In the genomic region with DNA sequence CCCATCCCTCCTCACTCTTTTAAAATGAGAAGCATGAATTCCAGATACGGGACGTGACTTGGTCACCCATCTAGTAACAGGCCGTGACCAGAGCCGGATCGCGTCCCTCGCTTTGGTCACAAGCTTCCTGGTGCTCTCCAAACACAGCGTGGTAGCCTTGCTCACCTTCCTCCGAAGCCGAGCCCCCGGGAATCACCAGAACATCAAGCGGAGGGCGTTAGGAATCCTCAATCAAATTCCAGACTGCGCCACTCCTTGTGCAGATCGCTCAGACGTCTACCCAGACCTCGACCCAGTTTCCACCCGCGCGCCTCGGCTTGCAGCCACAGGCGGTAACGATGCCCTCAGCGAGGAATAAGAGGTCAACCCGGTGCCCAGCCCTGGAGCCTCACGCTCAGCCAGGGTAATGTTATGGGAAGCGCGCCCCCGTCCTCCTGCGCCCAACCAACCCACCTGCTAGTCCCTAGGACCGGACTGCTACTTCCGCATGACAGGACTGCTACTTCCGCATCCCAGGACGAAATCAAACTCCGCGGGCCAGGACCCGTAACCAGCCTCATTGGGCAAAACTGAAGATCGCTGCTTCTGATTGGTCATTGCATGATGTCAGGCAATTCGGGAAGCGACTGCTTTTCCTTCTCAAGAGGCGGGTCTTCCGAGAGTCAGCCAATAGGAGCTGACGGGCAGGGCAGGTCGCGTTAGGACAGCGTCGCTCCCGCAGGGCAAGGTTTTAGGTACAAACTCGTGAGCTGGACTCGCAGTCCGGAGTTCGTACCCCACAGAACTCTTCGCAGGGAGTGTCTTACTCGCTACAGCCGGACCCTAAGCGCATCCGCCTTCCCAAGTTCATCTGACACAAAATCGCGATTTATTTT, we compare ENCODE assay signal across 1 cellular context.
A peak's percentile ranks its signal among the peaks of the same experiment; 100 is the strongest.
TF ChIP-seq lines count a peak whose summit lies in the region.

A gene (minus strand): TSS at position 501 of the 875 bp plus-strand sequence. CDS start 1,212 bp downstream, outside the sequence.

TF ChIP-seq in GM12878, 131 proteins besides CTCF, POLR2A, EP300 and RAD21 (continued from another document and continues in another):
- TF ChIP-seq, protein P1, sequence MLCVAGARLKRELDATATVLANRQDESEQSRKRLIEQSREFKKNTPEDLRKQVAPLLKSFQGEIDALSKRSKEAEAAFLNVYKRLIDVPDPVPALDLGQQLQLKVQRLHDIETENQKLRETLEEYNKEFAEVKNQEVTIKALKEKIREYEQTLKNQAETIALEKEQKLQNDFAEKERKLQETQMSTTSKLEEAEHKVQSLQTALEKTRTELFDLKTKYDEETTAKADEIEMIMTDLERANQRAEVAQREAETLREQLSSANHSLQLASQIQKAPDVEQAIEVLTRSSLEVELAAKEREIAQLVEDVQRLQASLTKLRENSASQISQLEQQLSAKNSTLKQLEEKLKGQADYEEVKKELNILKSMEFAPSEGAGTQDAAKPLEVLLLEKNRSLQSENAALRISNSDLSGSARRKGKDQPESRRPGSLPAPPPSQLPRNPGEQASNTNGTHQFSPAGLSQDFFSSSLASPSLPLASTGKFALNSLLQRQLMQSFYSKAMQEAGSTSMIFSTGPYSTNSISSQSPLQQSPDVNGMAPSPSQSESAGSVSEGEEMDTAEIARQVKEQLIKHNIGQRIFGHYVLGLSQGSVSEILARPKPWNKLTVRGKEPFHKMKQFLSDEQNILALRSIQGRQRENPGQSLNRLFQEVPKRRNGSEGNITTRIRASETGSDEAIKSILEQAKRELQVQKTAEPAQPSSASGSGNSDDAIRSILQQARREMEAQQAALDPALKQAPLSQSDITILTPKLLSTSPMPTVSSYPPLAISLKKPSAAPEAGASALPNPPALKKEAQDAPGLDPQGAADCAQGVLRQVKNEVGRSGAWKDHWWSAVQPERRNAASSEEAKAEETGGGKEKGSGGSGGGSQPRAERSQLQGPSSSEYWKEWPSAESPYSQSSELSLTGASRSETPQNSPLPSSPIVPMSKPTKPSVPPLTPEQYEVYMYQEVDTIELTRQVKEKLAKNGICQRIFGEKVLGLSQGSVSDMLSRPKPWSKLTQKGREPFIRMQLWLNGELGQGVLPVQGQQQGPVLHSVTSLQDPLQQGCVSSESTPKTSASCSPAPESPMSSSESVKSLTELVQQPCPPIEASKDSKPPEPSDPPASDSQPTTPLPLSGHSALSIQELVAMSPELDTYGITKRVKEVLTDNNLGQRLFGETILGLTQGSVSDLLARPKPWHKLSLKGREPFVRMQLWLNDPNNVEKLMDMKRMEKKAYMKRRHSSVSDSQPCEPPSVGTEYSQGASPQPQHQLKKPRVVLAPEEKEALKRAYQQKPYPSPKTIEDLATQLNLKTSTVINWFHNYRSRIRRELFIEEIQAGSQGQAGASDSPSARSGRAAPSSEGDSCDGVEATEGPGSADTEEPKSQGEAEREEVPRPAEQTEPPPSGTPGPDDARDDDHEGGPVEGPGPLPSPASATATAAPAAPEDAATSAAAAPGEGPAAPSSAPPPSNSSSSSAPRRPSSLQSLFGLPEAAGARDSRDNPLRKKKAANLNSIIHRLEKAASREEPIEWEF (IDR thresholded peaks at IDR 0.05; ENCODE audit: insufficient replicate concordance, low read depth, low read length) = peak; percentile 76
- TF ChIP-seq SUZ12 (IDR thresholded peaks at IDR 0.05; ENCODE audit: unreplicated experiment) = no peak
- peak; percentile 26; the same call in 1 of the 2 replicates for TF ChIP-seq TCF12 (IDR thresholded peaks at IDR 0.05; ENCODE audit: low read depth, low read length)
- TF ChIP-seq ZNF207 (IDR thresholded peaks at IDR 0.05; ENCODE audit: borderline replicate concordance) = peak; percentile 69; the same call in 1 of the 2 replicates
- peak; percentile 91 for TF ChIP-seq FOXM1 (IDR thresholded peaks at IDR 0.05; ENCODE audit: low read depth, low read length)
- peak; percentile 41; the same call in 1 of the 2 replicates for TF ChIP-seq TCF3 (IDR thresholded peaks at IDR 0.05; ENCODE audit: borderline replicate concordance, insufficient read depth, low read depth, low read length)
- TF ChIP-seq EED (IDR thresholded peaks at IDR 0.05; ENCODE audit: low read depth) = no peak
- no peak for TF ChIP-seq NFXL1 (IDR thresholded peaks at IDR 0.05; ENCODE audit: borderline replicate concordance)
- peak; percentile 95 for TF ChIP-seq CREM (IDR thresholded peaks at IDR 0.05; ENCODE audit: low read depth)
- TF ChIP-seq, protein P2, sequence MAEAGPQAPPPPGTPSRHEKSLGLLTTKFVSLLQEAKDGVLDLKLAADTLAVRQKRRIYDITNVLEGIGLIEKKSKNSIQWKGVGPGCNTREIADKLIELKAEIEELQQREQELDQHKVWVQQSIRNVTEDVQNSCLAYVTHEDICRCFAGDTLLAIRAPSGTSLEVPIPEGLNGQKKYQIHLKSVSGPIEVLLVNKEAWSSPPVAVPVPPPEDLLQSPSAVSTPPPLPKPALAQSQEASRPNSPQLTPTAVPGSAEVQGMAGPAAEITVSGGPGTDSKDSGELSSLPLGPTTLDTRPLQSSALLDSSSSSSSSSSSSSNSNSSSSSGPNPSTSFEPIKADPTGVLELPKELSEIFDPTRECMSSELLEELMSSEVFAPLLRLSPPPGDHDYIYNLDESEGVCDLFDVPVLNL (IDR thresholded peaks at IDR 0.05; ENCODE audit: low read depth, low read length) = peak; percentile 100
- TF ChIP-seq STAT1 (conservative IDR thresholded peaks at IDR 0.05) = peak; percentile 59; the same call in 1 of the 2 replicates
- TF ChIP-seq, protein P3, sequence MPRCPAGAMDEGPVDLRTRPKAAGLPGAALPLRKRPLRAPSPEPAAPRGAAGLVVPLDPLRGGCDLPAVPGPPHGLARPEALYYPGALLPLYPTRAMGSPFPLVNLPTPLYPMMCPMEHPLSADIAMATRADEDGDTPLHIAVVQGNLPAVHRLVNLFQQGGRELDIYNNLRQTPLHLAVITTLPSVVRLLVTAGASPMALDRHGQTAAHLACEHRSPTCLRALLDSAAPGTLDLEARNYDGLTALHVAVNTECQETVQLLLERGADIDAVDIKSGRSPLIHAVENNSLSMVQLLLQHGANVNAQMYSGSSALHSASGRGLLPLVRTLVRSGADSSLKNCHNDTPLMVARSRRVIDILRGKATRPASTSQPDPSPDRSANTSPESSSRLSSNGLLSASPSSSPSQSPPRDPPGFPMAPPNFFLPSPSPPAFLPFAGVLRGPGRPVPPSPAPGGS (IDR thresholded peaks at IDR 0.05; ENCODE audit: borderline replicate concordance, insufficient read depth, low read depth, low read length, poor library complexity, severe bottlenecking) = peak; percentile 91
- TF ChIP-seq BCL11A (IDR thresholded peaks at IDR 0.05; ENCODE audit: low read depth, low read length) = no peak
- TF ChIP-seq NFIC (IDR thresholded peaks at IDR 0.05; ENCODE audit: low read depth, low read length) = peak; percentile 24; the same call in 1 of the 2 replicates
- peak in 1 of 2 experiments; percentile 53; a peak in 1 of 3 replicates for TF ChIP-seq EGR1 (IDR thresholded peaks at IDR 0.05; ENCODE audit: borderline replicate concordance in 1 of 2, low read depth in 2 of 2, low read length in 2 of 2)
- no peak for TF ChIP-seq ZNF384 (IDR thresholded peaks at IDR 0.05; ENCODE audit: borderline replicate concordance, low read depth, low read length)
- TF ChIP-seq FOXK2 (IDR thresholded peaks at IDR 0.05) = peak; percentile 70
- TF ChIP-seq, protein P4, sequence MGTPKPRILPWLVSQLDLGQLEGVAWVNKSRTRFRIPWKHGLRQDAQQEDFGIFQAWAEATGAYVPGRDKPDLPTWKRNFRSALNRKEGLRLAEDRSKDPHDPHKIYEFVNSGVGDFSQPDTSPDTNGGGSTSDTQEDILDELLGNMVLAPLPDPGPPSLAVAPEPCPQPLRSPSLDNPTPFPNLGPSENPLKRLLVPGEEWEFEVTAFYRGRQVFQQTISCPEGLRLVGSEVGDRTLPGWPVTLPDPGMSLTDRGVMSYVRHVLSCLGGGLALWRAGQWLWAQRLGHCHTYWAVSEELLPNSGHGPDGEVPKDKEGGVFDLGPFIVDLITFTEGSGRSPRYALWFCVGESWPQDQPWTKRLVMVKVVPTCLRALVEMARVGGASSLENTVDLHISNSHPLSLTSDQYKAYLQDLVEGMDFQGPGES (IDR thresholded peaks at IDR 0.05) = peak; percentile 93
- TF ChIP-seq, protein P5, sequence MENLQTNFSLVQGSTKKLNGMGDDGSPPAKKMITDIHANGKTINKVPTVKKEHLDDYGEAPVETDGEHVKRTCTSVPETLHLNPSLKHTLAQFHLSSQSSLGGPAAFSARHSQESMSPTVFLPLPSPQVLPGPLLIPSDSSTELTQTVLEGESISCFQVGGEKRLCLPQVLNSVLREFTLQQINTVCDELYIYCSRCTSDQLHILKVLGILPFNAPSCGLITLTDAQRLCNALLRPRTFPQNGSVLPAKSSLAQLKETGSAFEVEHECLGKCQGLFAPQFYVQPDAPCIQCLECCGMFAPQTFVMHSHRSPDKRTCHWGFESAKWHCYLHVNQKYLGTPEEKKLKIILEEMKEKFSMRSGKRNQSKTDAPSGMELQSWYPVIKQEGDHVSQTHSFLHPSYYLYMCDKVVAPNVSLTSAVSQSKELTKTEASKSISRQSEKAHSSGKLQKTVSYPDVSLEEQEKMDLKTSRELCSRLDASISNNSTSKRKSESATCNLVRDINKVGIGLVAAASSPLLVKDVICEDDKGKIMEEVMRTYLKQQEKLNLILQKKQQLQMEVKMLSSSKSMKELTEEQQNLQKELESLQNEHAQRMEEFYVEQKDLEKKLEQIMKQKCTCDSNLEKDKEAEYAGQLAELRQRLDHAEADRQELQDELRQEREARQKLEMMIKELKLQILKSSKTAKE (IDR thresholded peaks at IDR 0.05; ENCODE audit: low read depth, poor library complexity, severe bottlenecking) = peak; percentile 84
- TF ChIP-seq, protein P6, sequence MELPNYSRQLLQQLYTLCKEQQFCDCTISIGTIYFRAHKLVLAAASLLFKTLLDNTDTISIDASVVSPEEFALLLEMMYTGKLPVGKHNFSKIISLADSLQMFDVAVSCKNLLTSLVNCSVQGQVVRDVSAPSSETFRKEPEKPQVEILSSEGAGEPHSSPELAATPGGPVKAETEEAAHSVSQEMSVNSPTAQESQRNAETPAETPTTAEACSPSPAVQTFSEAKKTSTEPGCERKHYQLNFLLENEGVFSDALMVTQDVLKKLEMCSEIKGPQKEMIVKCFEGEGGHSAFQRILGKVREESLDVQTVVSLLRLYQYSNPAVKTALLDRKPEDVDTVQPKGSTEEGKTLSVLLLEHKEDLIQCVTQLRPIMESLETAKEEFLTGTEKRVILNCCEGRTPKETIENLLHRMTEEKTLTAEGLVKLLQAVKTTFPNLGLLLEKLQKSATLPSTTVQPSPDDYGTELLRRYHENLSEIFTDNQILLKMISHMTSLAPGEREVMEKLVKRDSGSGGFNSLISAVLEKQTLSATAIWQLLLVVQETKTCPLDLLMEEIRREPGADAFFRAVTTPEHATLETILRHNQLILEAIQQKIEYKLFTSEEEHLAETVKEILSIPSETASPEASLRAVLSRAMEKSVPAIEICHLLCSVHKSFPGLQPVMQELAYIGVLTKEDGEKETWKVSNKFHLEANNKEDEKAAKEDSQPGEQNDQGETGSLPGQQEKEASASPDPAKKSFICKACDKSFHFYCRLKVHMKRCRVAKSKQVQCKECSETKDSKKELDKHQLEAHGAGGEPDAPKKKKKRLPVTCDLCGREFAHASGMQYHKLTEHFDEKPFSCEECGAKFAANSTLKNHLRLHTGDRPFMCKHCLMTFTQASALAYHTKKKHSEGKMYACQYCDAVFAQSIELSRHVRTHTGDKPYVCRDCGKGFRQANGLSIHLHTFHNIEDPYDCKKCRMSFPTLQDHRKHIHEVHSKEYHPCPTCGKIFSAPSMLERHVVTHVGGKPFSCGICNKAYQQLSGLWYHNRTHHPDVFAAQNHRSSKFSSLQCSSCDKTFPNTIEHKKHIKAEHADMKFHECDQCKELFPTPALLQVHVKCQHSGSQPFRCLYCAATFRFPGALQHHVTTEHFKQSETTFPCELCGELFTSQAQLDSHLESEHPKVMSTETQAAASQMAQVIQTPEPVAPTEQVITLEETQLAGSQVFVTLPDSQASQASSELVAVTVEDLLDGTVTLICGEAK (IDR thresholded peaks at IDR 0.05; ENCODE audit: borderline replicate concordance) = peak; percentile 81; the same call in 1 of the 2 replicates
- TF ChIP-seq YY1 (IDR thresholded peaks at IDR 0.05; ENCODE audit: low read depth, low read length) = peak; percentile 15; the same call in 1 of the 2 replicates
- TF ChIP-seq NRF1 (conservative IDR thresholded peaks at IDR 0.05; ENCODE audit: low read depth, low read length) = no peak; the same call in 1 of the 2 replicates
- TF ChIP-seq ESRRA (IDR thresholded peaks at IDR 0.05; ENCODE audit: low read length) = no peak
- peak; percentile 98 for TF ChIP-seq GATAD2B (conservative IDR thresholded peaks at IDR 0.05; ENCODE audit: low read depth)
- TF ChIP-seq BACH1 (IDR thresholded peaks at IDR 0.05; ENCODE audit: borderline replicate concordance) = peak; percentile 62; the same call in 1 of the 2 replicates
- TF ChIP-seq POLR2AphosphoS5 (IDR thresholded peaks at IDR 0.05; ENCODE audit: low read length) = peak; percentile 88
- no peak for TF ChIP-seq RBBP5 (conservative IDR thresholded peaks at IDR 0.05)
- TF ChIP-seq IKZF1 (conservative IDR thresholded peaks at IDR 0.05) = peak; percentile 65
- TF ChIP-seq CEBPB (IDR thresholded peaks at IDR 0.05; ENCODE audit: borderline replicate concordance in 1 of 2, low read depth in 2 of 2, low read length in 2 of 2) = no peak
- TF ChIP-seq MEF2B (IDR thresholded peaks at IDR 0.05; ENCODE audit: partially characterized antibody, poor library complexity, severe bottlenecking) = no peak
- TF ChIP-seq, protein P7, sequence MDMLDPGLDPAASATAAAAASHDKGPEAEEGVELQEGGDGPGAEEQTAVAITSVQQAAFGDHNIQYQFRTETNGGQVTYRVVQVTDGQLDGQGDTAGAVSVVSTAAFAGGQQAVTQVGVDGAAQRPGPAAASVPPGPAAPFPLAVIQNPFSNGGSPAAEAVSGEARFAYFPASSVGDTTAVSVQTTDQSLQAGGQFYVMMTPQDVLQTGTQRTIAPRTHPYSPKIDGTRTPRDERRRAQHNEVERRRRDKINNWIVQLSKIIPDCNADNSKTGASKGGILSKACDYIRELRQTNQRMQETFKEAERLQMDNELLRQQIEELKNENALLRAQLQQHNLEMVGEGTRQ (IDR thresholded peaks at IDR 0.05; ENCODE audit: borderline replicate concordance, low read depth, low read length) = no peak
- TF ChIP-seq ZNF217 (IDR thresholded peaks at IDR 0.05) = no peak
- TF ChIP-seq, protein P8, sequence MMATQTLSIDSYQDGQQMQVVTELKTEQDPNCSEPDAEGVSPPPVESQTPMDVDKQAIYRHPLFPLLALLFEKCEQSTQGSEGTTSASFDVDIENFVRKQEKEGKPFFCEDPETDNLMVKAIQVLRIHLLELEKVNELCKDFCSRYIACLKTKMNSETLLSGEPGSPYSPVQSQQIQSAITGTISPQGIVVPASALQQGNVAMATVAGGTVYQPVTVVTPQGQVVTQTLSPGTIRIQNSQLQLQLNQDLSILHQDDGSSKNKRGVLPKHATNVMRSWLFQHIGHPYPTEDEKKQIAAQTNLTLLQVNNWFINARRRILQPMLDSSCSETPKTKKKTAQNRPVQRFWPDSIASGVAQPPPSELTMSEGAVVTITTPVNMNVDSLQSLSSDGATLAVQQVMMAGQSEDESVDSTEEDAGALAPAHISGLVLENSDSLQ (IDR thresholded peaks at IDR 0.05) = peak; percentile 95
- TF ChIP-seq RB1 (IDR thresholded peaks at IDR 0.05; ENCODE audit: borderline replicate concordance) = 0 out of 2 replicates have a peak, but pooled peaks have one; percentile 17
- TF ChIP-seq STAT3 (IDR thresholded peaks at IDR 0.05; ENCODE audit: low read depth, low read length) = no peak
